ENCODE assay signal across 10 cellular contexts in genomic region chr2:10285578-10286198, GRCh38. TPM values are rescaled to one million over a fixed set of nuclear protein-coding genes. Genes with fewer than 3 reads are reported as not detected.
A peak's percentile ranks its signal among the peaks of the same experiment; 100 is the strongest.
DNase-seq lines count a peak whose midpoint lies in the region; ATAC-seq, FAIRE-seq and TF ChIP-seq lines count a peak whose summit lies in the region.
"Had no signal": no experiment of that assay in that cellular context is flagged by ENCODE, and none has a peak within 500 bp of the region (broad histone marks: within the 10 kb centered on the region; RNA-seq: fewer than 3 reads in every experiment).

No MANE protein-coding gene starts in this region.

- H3K27me3 ChIP-seq in pancreas: no peaks in the 10 kb centered on the region

- FAIRE-seq in pancreas (lab: Jason Lieb, UNC): no peak
- FAIRE-seq: A204.1 had no signal

- H3K27ac ChIP-seq in pancreas: peak overlapping the region; percentile 29 to 55 (median 44)

- peak; percentile 85 to 94 (median 91) for ATAC-seq in pancreas
- ATAC-seq: naive thymus-derived CD8-positive, alpha-beta T cell had no signal

- H3K9me3 ChIP-seq in pancreas: no peaks in the 10 kb centered on the region

- no peak overlapping the region for H3K4me3 ChIP-seq in pancreas

- H3K4me1 ChIP-seq in pancreas: peaks cover 10 to 18% (median 12%) of the 10 kb centered on the region in 3 donors

- 42 to 52% methylated on average over 15 to 17 of the region's 17 CpGs for WGBS in pancreas, 2 donors

- intact Hi-C loops in pancreas (cut with DNase I): no loop called here

- no peak for TF ChIP-seq CTCF in pancreas (IDR thresholded peaks at IDR 0.05)

- peak in 2 of 3 experiments; percentile 60 to 75 for DNase-seq in NCI-H1417 (lab: John Stamatoyannopoulos, UW)
- DNase-seq in NCI-H1417 treated with DMSO at 0.1 percent for 48 hours (lab: John Stamatoyannopoulos, UW): no peak
- DNase-seq in SK-N-DZ (ENCODE audit: low spot score): peak; percentile 47
- DNase-seq in foreskin melanocyte: peak; percentile 86
- DNase-seq in pancreas: peak; percentile 79 to 90 (median 86)
- no peak for DNase-seq in activated naive CD4-positive, alpha-beta T cell treated with anti-CD3 and anti-CD28 coated beads, Interleukin-2, amount 50 U/mL, for 16 hours
- DNase-seq in activated effector memory CD4-positive, alpha-beta T cell treated with anti-CD3 and anti-CD28 coated beads, Interleukin-2, amount 50 U/mL, for 16 hours: no peak
- DNase-seq in NCI-H82 treated with DMSO at 0.1 percent for 48 hours (lab: John Stamatoyannopoulos, UW; ENCODE audit: unreplicated experiment): no peak

- no peaks in the 10 kb centered on the region for H3K36me3 ChIP-seq in pancreas

RNA-seq across cellular contexts. Expression of gene HPCAL1, which starts 17.0 kb away (rescaled TPM):
- polyA plus RNA-seq in SK-N-DZ (2014; cell fraction: cytosol; rRNA removed): 30.0 and 30.5 TPM in 2 replicates
- polyA plus RNA-seq in SK-N-DZ (2014; cell fraction: nucleus; rRNA removed): 26.6 and 30.4 TPM in 2 replicates
- 10 to 100 TPM; 24.3 to 32.7 (median 26.8) TPM for total RNA-seq in pancreas
- 10 to 100 TPM; 22.1 to 27.3 TPM for polyA plus RNA-seq in pancreas

Comparison
In these comparisons a context has a peak if more than half of its experiments do, and no peak if none do; other contexts are left out.
1. DNase-seq: peak in NCI-H1417 (2 of 3), SK-N-DZ (single experiment), foreskin melanocyte (single experiment) and pancreas (6 of 6); none in NCI-H1417 treated with DMSO at 0.1 percent for 48 hours (single experiment), activated naive CD4-positive, alpha-beta T cell treated with anti-CD3 and anti-CD28 coated beads, Interleukin-2, amount 50 U/mL, for 16 hours (single experiment), activated effector memory CD4-positive, alpha-beta T cell treated with anti-CD3 and anti-CD28 coated beads, Interleukin-2, amount 50 U/mL, for 16 hours (single experiment) and NCI-H82 treated with DMSO at 0.1 percent for 48 hours (single experiment).